In the genomic region with DNA sequence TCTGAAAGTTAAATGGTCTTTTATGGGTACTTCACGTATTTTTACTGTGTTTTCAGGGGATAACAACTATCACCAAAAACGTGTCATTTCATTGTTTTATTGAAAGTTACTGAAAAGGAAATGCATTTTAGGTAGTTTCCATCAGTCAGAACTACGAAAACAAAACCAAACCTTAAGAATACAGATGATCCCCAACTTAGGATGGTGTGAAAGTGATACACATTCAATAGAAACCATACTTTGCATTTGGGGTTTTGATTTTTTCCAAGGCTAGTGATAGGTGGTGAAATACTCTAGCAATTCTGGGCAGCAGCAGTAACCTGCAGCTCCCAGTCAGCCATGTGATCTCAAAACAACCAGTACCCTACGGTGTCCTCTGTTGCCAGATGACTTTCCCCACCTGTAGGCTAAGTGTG, we compare ENCODE assay signal across 10 cellular contexts. TPM values are rescaled to one million over a fixed set of nuclear protein-coding genes. Genes with fewer than 3 reads are reported as not detected.
DNase-seq lines count a peak whose midpoint lies in the region; ATAC-seq and TF ChIP-seq lines count a peak whose summit lies in the region.
"Had no signal": no experiment of that assay in that cellular context is flagged by ENCODE, and none has a peak within 500 bp of the region (broad histone marks: within the 10 kb centered on the region; RNA-seq: fewer than 3 reads in every experiment).

No MANE protein-coding gene starts in this region.

- H3K9me3 ChIP-seq in body of pancreas = no peaks in the 10 kb centered on the region
- H3K9me3 ChIP-seq: gastrocnemius medialis had no signal

- peaks cover 15% of the 10 kb centered on the region for H3K4me1 ChIP-seq in body of pancreas

- intact Hi-C loops in activated CD4-positive, alpha-beta T cell treated with anti-CD3 and anti-CD28 coated beads, Interleukin-2, amount 10 ng/mL, durations not matched to agents 24 days and 14 days (cut with micrococcal nuclease) = loop anchor here (1.0 to 10.0 kb wide), 5 partner anchors 167 to 941 kb away; a partner anchor contains a TSS
- intact Hi-C loops in body of pancreas (cut with DNase I) = no loop called here

- peak overlapping the region; percentile 55 for H3K27ac Mint-ChIP-seq in activated CD4-positive, alpha-beta T cell treated with anti-CD3 and anti-CD28 coated beads, Interleukin-2, amount 10 ng/mL, durations not matched to agents 24 days and 14 days
- peak overlapping the region; percentile 51 for H3K27ac Mint-ChIP-seq in stimulated activated memory B cell treated with anti-CD40 and anti-IgM and Interleukin-4, amounts not matched to agents 10 μg/mL and 1 μg/mL and 100 μg/mL, for 72 hours
- no peak overlapping the region for H3K27ac Mint-ChIP-seq in osteocyte (ENCODE audit: unreplicated experiment)

- H3K27ac ChIP-seq in body of pancreas = no peak overlapping the region
- H3K27ac ChIP-seq: gastrocnemius medialis had no signal

- WGBS in body of pancreas, 2 donors = 66 to 73% methylated on average over 4 of the region's 4 CpGs

- peak; percentile 82 for DNase-seq in activated CD4-positive, alpha-beta T cell treated with anti-CD3 and anti-CD28 coated beads, Interleukin-2, amount 10 ng/mL, durations not matched to agents 24 days and 14 days
- DNase-seq in activated CD4-positive, alpha-beta T cell treated with anti-CD3 and anti-CD28 coated beads, Interleukin-2, amount 50 U/mL, for 1 hour = no peak
- DNase-seq in NCI-H1436 treated with DMSO at 0.1 percent for 48 hours (lab: John Stamatoyannopoulos, UW) (no peak), osteocyte (ENCODE audit: extremely low spot score, unreplicated experiment) (no peak), body of pancreas (no peak)
- DNase-seq: gastrocnemius medialis, NCI-H1105 treated with DMSO at 0.1 percent for 48 hours had no signal

- ATAC-seq in HG02642 (IDR thresholded peaks at IDR 0.05; ENCODE audit: poor library complexity, unreplicated experiment) = peak; percentile 55
- peak; percentile 52 for ATAC-seq in HG03575 (IDR thresholded peaks at IDR 0.05; ENCODE audit: extremely low read depth, insufficient number of reproducible peaks, low FRiP score, unreplicated experiment)
- peak; percentile 67 for ATAC-seq in stimulated activated memory B cell treated with anti-CD40 and anti-IgM and Interleukin-4, amounts not matched to agents 10 μg/mL and 1 μg/mL and 100 μg/mL, for 72 hours
- ATAC-seq in body of pancreas = no peak
- ATAC-seq: gastrocnemius medialis had no signal

- H3K36me3 ChIP-seq in body of pancreas (replicated peaks in 1 of 2; ENCODE audit: insufficient read depth in 1 of 2, low read depth in 2 of 2) = no peaks in the 10 kb centered on the region
- H3K36me3 ChIP-seq: gastrocnemius medialis had no signal

- H3K27me3 ChIP-seq in body of pancreas = no peaks in the 10 kb centered on the region
- H3K27me3 ChIP-seq: gastrocnemius medialis had no signal

- H3K4me3 Mint-ChIP-seq in activated CD4-positive, alpha-beta T cell treated with anti-CD3 and anti-CD28 coated beads, Interleukin-2, amount 10 ng/mL, durations not matched to agents 24 days and 14 days = peak overlapping the region; percentile 47
- H3K4me3 Mint-ChIP-seq in stimulated activated memory B cell treated with anti-CD40 and anti-IgM and Interleukin-4, amounts not matched to agents 10 μg/mL and 1 μg/mL and 100 μg/mL, for 72 hours = no peak overlapping the region
- H3K4me3 Mint-ChIP-seq in osteocyte (ENCODE audit: unreplicated experiment) = no peak overlapping the region

- peaks cover 5% of the 10 kb centered on the region for H3K36me3 Mint-ChIP-seq in activated CD4-positive, alpha-beta T cell treated with anti-CD3 and anti-CD28 coated beads, Interleukin-2, amount 10 ng/mL, durations not matched to agents 24 days and 14 days (ENCODE audit: low read depth)
- no peaks in the 10 kb centered on the region for H3K36me3 Mint-ChIP-seq in stimulated activated memory B cell treated with anti-CD40 and anti-IgM and Interleukin-4, amounts not matched to agents 10 μg/mL and 1 μg/mL and 100 μg/mL, for 72 hours
- no peaks in the 10 kb centered on the region for H3K36me3 Mint-ChIP-seq in osteocyte (ENCODE audit: unreplicated experiment)

- peaks cover 9% of the 10 kb centered on the region for H3K9me3 Mint-ChIP-seq in activated CD4-positive, alpha-beta T cell treated with anti-CD3 and anti-CD28 coated beads, Interleukin-2, amount 10 ng/mL, durations not matched to agents 24 days and 14 days
- H3K9me3 Mint-ChIP-seq in stimulated activated memory B cell treated with anti-CD40 and anti-IgM and Interleukin-4, amounts not matched to agents 10 μg/mL and 1 μg/mL and 100 μg/mL, for 72 hours = no peaks in the 10 kb centered on the region
- H3K9me3 Mint-ChIP-seq in osteocyte (ENCODE audit: unreplicated experiment) = no peaks in the 10 kb centered on the region

- H3K4me1 Mint-ChIP-seq in activated CD4-positive, alpha-beta T cell treated with anti-CD3 and anti-CD28 coated beads, Interleukin-2, amount 10 ng/mL, durations not matched to agents 24 days and 14 days = peaks cover 78% of the 10 kb centered on the region
- peaks cover 59% of the 10 kb centered on the region for H3K4me1 Mint-ChIP-seq in stimulated activated memory B cell treated with anti-CD40 and anti-IgM and Interleukin-4, amounts not matched to agents 10 μg/mL and 1 μg/mL and 100 μg/mL, for 72 hours
- H3K4me1 Mint-ChIP-seq in osteocyte (ENCODE audit: unreplicated experiment) = peaks cover 22% of the 10 kb centered on the region

- TF ChIP-seq POLR2A in body of pancreas (IDR thresholded peaks at IDR 0.05) = no peak

- no peaks in the 10 kb centered on the region for H3K27me3 Mint-ChIP-seq in activated CD4-positive, alpha-beta T cell treated with anti-CD3 and anti-CD28 coated beads, Interleukin-2, amount 10 ng/mL, durations not matched to agents 24 days and 14 days
- H3K27me3 Mint-ChIP-seq in stimulated activated memory B cell treated with anti-CD40 and anti-IgM and Interleukin-4, amounts not matched to agents 10 μg/mL and 1 μg/mL and 100 μg/mL, for 72 hours = no peaks in the 10 kb centered on the region
- H3K27me3 Mint-ChIP-seq in osteocyte (ENCODE audit: unreplicated experiment) = no peaks in the 10 kb centered on the region

- TF ChIP-seq CTCF in osteocyte (IDR thresholded peaks at IDR 0.05) (no peak), body of pancreas (IDR thresholded peaks at IDR 0.05) (no peak)

- no peak overlapping the region for H3K4me3 ChIP-seq in body of pancreas
- H3K4me3 ChIP-seq: gastrocnemius medialis had no signal

RNA-seq across cellular contexts. Expression of a gene that starts 25.9 kb away (rescaled TPM):
- 1.5 and 1.7 TPM in 2 replicates for total RNA-seq in activated CD4-positive, alpha-beta T cell treated with anti-CD3 and anti-CD28 coated beads, Interleukin-2, amount 10 ng/mL, durations not matched to agents 24 days and 14 days
- total RNA-seq in osteocyte = 28.9 and 33.8 TPM in 2 replicates
- 10 to 100 TPM; 11.5 to 17.4 TPM for total RNA-seq in body of pancreas

RNA-seq across cellular contexts. Expression of a gene that starts 32.3 kb away (rescaled TPM):
- 4.5 and 4.8 TPM in 2 replicates for total RNA-seq in activated CD4-positive, alpha-beta T cell treated with anti-CD3 and anti-CD28 coated beads, Interleukin-2, amount 10 ng/mL, durations not matched to agents 24 days and 14 days
- total RNA-seq in osteocyte (13.1 and 13.4 TPM in 2 replicates), body of pancreas (1 to 10 TPM; 4.0 to 4.9 TPM)
